In genomic region chr16:1876066-1876465, GRCh38 we compare ENCODE assay signal across 8 cellular contexts. TPM values are rescaled to one million over a fixed set of nuclear protein-coding genes. Genes with fewer than 3 reads are reported as not detected.
"Had no signal": no experiment of that assay in that cellular context is flagged by ENCODE, and none has a peak within 500 bp of the region (broad histone marks: within the 10 kb centered on the region; RNA-seq: fewer than 3 reads in every experiment).

No MANE protein-coding gene starts in this region.

RNA-seq across cellular contexts. Expression of gene MEIOB, which starts 4.1 kb away (rescaled TPM):
- total RNA-seq: LHCN-M2, MCF 10A, PC-3, Peyer's patch, Right ventricle myocardium inferior, SJCRH30 had no signal

RNA-seq across cellular contexts. Expression of gene HS3ST6, which starts 42.1 kb away (rescaled TPM):
- total RNA-seq: LHCN-M2, MCF 10A, PC-3, Peyer's patch, Right ventricle myocardium inferior, SJCRH30, SK-MEL-5, T-cell had no signal
